ENCODE assay signal across 9 cellular contexts in genomic region chr17:27577124-27577761, GRCh38. TPM values are rescaled to one million over a fixed set of nuclear protein-coding genes. Genes with fewer than 3 reads are reported as not detected.
DNase-seq lines count a peak whose midpoint lies in the region; ATAC-seq and TF ChIP-seq lines count a peak whose summit lies in the region.
"Had no signal": no experiment of that assay in that cellular context is flagged by ENCODE, and none has a peak within 500 bp of the region (broad histone marks: within the 10 kb centered on the region; RNA-seq: fewer than 3 reads in every experiment).

No MANE protein-coding gene starts in this region.

- H3K4me1 ChIP-seq in lower lobe of right lung (peaks cover 50% of the 10 kb centered on the region), upper lobe of right lung (peaks cover 27% of the 10 kb centered on the region)

- no peaks in the 10 kb centered on the region for H3K36me3 ChIP-seq in lower lobe of right lung
- no peaks in the 10 kb centered on the region for H3K36me3 ChIP-seq in upper lobe of right lung

- no peaks in the 10 kb centered on the region for H3K9me3 Mint-ChIP-seq in activated CD8-positive, alpha-beta memory T cell treated with anti-CD3 and anti-CD28 coated beads, Interleukin-2, amount 10 ng/mL, durations not matched to agents 7 days and 5 days (ENCODE audit: low read depth)

- CTCF ChIA-PET in activated CD8-positive, alpha-beta memory T cell treated with anti-CD3 and anti-CD28 coated beads, Interleukin-2, amount 10 ng/mL, durations not matched to agents 7 days and 5 days (lab: Charles Lee): interaction anchor here (1.2 to 4.9 kb wide), 4 partner anchors 8 to 24 kb away, joined by 5 to 48 read pairs (median 20); no protein-coding TSS in a partner anchor

- H3K4me1 Mint-ChIP-seq in activated CD8-positive, alpha-beta memory T cell treated with anti-CD3 and anti-CD28 coated beads, Interleukin-2, amount 10 ng/mL, durations not matched to agents 7 days and 5 days: peaks cover 94% of the 10 kb centered on the region

- ATAC-seq in activated CD8-positive, alpha-beta memory T cell treated with anti-CD3 and anti-CD28 coated beads, Interleukin-2, amount 10 ng/mL, durations not matched to agents 7 days and 5 days: no peak
- ATAC-seq in lower lobe of right lung (peak; percentile 34 to 39), upper lobe of right lung (peak; percentile 45), GM19455 (IDR thresholded peaks at IDR 0.05; ENCODE audit: unreplicated experiment) (no peak)

- peak overlapping the region; percentile 88 for H3K27ac Mint-ChIP-seq in activated CD8-positive, alpha-beta memory T cell treated with anti-CD3 and anti-CD28 coated beads, Interleukin-2, amount 10 ng/mL, durations not matched to agents 7 days and 5 days

- H3K36me3 Mint-ChIP-seq in activated CD8-positive, alpha-beta memory T cell treated with anti-CD3 and anti-CD28 coated beads, Interleukin-2, amount 10 ng/mL, durations not matched to agents 7 days and 5 days: peaks cover 19% of the 10 kb centered on the region

- intact Hi-C loops in lower lobe of right lung (cut with DNase I) (no loop called here), upper lobe of right lung (cut with DNase I) (no loop called here)

- DNase-seq in activated CD8-positive, alpha-beta memory T cell treated with anti-CD3 and anti-CD28 coated beads, Interleukin-2, amount 10 ng/mL, durations not matched to agents 7 days and 5 days: no peak
- no peak for DNase-seq in activated CD8-positive, alpha-beta memory T cell treated with anti-CD3 and anti-CD28 coated beads, Interleukin-2, amount 50 U/mL, for 4 hours
- DNase-seq in cardiac fibroblast (ENCODE audit: low read depth in 2 of 2) (peak; percentile 54 to 69), lower lobe of right lung (no peak), upper lobe of right lung (no peak), NCI-H1048 (lab: John Stamatoyannopoulos, UW) (no peak), activated gamma-delta T cell (lab: John Stamatoyannopoulos, UW) (no peak)

- no peak for TF ChIP-seq CTCF in cardiac fibroblast (IDR thresholded peaks at IDR 0.05; ENCODE audit: low read depth, low read length)
- TF ChIP-seq CTCF in lower lobe of right lung (IDR thresholded peaks at IDR 0.05): no peak
- no peak for TF ChIP-seq CTCF in upper lobe of right lung (IDR thresholded peaks at IDR 0.05)

- no peak overlapping the region for H3K4me3 Mint-ChIP-seq in activated CD8-positive, alpha-beta memory T cell treated with anti-CD3 and anti-CD28 coated beads, Interleukin-2, amount 10 ng/mL, durations not matched to agents 7 days and 5 days

- H3K27me3 ChIP-seq in lower lobe of right lung (ENCODE audit: low read depth) (no peaks in the 10 kb centered on the region), upper lobe of right lung (no peaks in the 10 kb centered on the region)

- peak overlapping the region; percentile 60 for H3K27ac ChIP-seq in lower lobe of right lung
- H3K27ac ChIP-seq in upper lobe of right lung: peak overlapping the region; percentile 70
- H3K27ac ChIP-seq: HL-60 had no signal

- H3K4me3 ChIP-seq in cardiac fibroblast (replicated peaks in 1 of 2; ENCODE audit: low read depth in 2 of 2, low read length in 2 of 2) (no peak overlapping the region), lower lobe of right lung (no peak overlapping the region), upper lobe of right lung (no peak overlapping the region)

- H3K9me3 ChIP-seq in lower lobe of right lung (no peaks in the 10 kb centered on the region), upper lobe of right lung (no peaks in the 10 kb centered on the region)

- H3K27me3 Mint-ChIP-seq in activated CD8-positive, alpha-beta memory T cell treated with anti-CD3 and anti-CD28 coated beads, Interleukin-2, amount 10 ng/mL, durations not matched to agents 7 days and 5 days: no peaks in the 10 kb centered on the region

RNA-seq across cellular contexts. Expression of gene LGALS9, which starts 53.7 kb away (rescaled TPM):
- total RNA-seq in activated CD8-positive, alpha-beta memory T cell treated with anti-CD3 and anti-CD28 coated beads, Interleukin-2, amount 10 ng/mL, durations not matched to agents 7 days and 5 days: 100 to 1,000 TPM; 150 to 305 TPM
- total RNA-seq in lower lobe of right lung: 349 TPM
- total RNA-seq in upper lobe of right lung: 185 TPM

Comparison
In these comparisons a context has a peak if more than half of its experiments do, and no peak if none do; other contexts are left out.
1. ATAC-seq: peak in lower lobe of right lung (2 of 2) and upper lobe of right lung (single experiment); none in activated CD8-positive, alpha-beta memory T cell treated with anti-CD3 and anti-CD28 coated beads, Interleukin-2, amount 10 ng/mL, durations not matched to agents 7 days and 5 days (single experiment) and GM19455 (single experiment).
2. DNase-seq: peak in cardiac fibroblast (2 of 2); none in activated CD8-positive, alpha-beta memory T cell treated with anti-CD3 and anti-CD28 coated beads, Interleukin-2, amount 10 ng/mL, durations not matched to agents 7 days and 5 days (single experiment), activated CD8-positive, alpha-beta memory T cell treated with anti-CD3 and anti-CD28 coated beads, Interleukin-2, amount 50 U/mL, for 4 hours (single experiment), lower lobe of right lung (single experiment), upper lobe of right lung (single experiment), NCI-H1048 (single experiment) and activated gamma-delta T cell (single experiment).